ENCODE assay signal across 8 cellular contexts in genomic region chr4:173494013-173494970, GRCh38. TPM values are rescaled to one million over a fixed set of nuclear protein-coding genes. Genes with fewer than 3 reads are reported as not detected.
DNase-seq lines count a peak whose midpoint lies in the region; ATAC-seq and TF ChIP-seq lines count a peak whose summit lies in the region.

No MANE protein-coding gene starts in this region.

- peaks cover 21% of the 10 kb centered on the region for H3K27me3 ChIP-seq in CD4-positive, CD25-positive, alpha-beta regulatory T cell (ENCODE audit: control insufficient read depth, insufficient read depth, low read length)

- no peaks in the 10 kb centered on the region for H3K36me3 ChIP-seq in CD4-positive, CD25-positive, alpha-beta regulatory T cell (ENCODE audit: control insufficient read depth, insufficient read depth, low read length)

- ATAC-seq in CD4-positive, CD25-positive, alpha-beta regulatory T cell (ENCODE audit: low read depth in 2 of 2), result peak; percentile 63 to 73
- ATAC-seq in GM19035 (IDR thresholded peaks at IDR 0.05; ENCODE audit: unreplicated experiment) (peak; percentile 99), HG03159 (IDR thresholded peaks at IDR 0.05; ENCODE audit: unreplicated experiment) (peak; percentile 92)
- ATAC-seq in activated T-cell treated with anti-CD3 and anti-CD28 coated beads, Interleukin-2, amount 50 U/mL, for 72 hours (replicated peaks in 1 of 2), result peak; percentile 96 to 97

- peak overlapping the region; percentile 33 to 80 (median 78) for H3K4me3 Mint-ChIP-seq in CD4-positive, CD25-positive, alpha-beta regulatory T cell
- peak overlapping the region; percentile 82 to 92 for H3K4me3 Mint-ChIP-seq in activated T-cell treated with anti-CD3 and anti-CD28 coated beads, Interleukin-2, amount 50 U/mL, for 72 hours
- H3K4me3 Mint-ChIP-seq in neural crest cell (peak overlapping the region; percentile 86), type B pancreatic cell (peak overlapping the region; percentile 87)

- no peaks in the 10 kb centered on the region for H3K36me3 Mint-ChIP-seq in CD4-positive, CD25-positive, alpha-beta regulatory T cell
- no peaks in the 10 kb centered on the region for H3K36me3 Mint-ChIP-seq in activated T-cell treated with anti-CD3 and anti-CD28 coated beads, Interleukin-2, amount 50 U/mL, for 72 hours (ENCODE audit: insufficient read depth in 2 of 2)
- H3K36me3 Mint-ChIP-seq in neural crest cell (ENCODE audit: low read depth), result no peaks in the 10 kb centered on the region
- no peaks in the 10 kb centered on the region for H3K36me3 Mint-ChIP-seq in type B pancreatic cell

- H3K9me3 ChIP-seq in CD4-positive, CD25-positive, alpha-beta regulatory T cell (ENCODE audit: control insufficient read depth in 2 of 2, low read length in 2 of 2), result no peaks in the 10 kb centered on the region

- peaks cover 0 to 8% (median 3%) of the 10 kb centered on the region in 4 donors for H3K4me1 Mint-ChIP-seq in CD4-positive, CD25-positive, alpha-beta regulatory T cell
- H3K4me1 Mint-ChIP-seq in activated T-cell treated with anti-CD3 and anti-CD28 coated beads, Interleukin-2, amount 50 U/mL, for 72 hours (ENCODE audit: low read depth), result peaks cover 25% of the 10 kb centered on the region
- H3K4me1 Mint-ChIP-seq in neural crest cell, result peaks cover 9% of the 10 kb centered on the region
- peaks cover 5% of the 10 kb centered on the region for H3K4me1 Mint-ChIP-seq in type B pancreatic cell (ENCODE audit: unreplicated experiment)

- DNase-seq in CD4-positive, CD25-positive, alpha-beta regulatory T cell, result peak in 2 of 3 donors; percentile 34 to 81
- DNase-seq in NCI-H774 (lab: John Stamatoyannopoulos, UW), result peak; percentile 13
- peak; percentile 64 to 69 for DNase-seq in activated T-cell treated with anti-CD3 and anti-CD28 coated beads, Interleukin-2, amount 50 U/mL, for 72 hours
- DNase-seq in fibroblast of peridontal ligament (ENCODE audit: extremely low read depth), result peak; percentile 78
- no peak for DNase-seq in neural crest cell (ENCODE audit: low read depth, low spot score)
- no peak for DNase-seq in type B pancreatic cell (ENCODE audit: extremely low spot score, unreplicated experiment)

- peaks cover 28% of the 10 kb centered on the region for H3K27me3 Mint-ChIP-seq in CD4-positive, CD25-positive, alpha-beta regulatory T cell
- peaks cover 42% of the 10 kb centered on the region for H3K27me3 Mint-ChIP-seq in activated T-cell treated with anti-CD3 and anti-CD28 coated beads, Interleukin-2, amount 50 U/mL, for 72 hours (ENCODE audit: low read depth)
- H3K27me3 Mint-ChIP-seq in neural crest cell (ENCODE audit: low read depth) (peaks cover 71% of the 10 kb centered on the region), type B pancreatic cell (peaks cover 44% of the 10 kb centered on the region)

- H3K4me1 ChIP-seq in CD4-positive, CD25-positive, alpha-beta regulatory T cell (ENCODE audit: control insufficient read depth, insufficient read depth, low read length, poor library complexity, severe bottlenecking), result peaks cover 8% of the 10 kb centered on the region

- TF ChIP-seq CTCF in neural crest cell (conservative IDR thresholded peaks at IDR 0.05) (peak; percentile 81), type B pancreatic cell (conservative IDR thresholded peaks at IDR 0.05) (peak; percentile 82)

- H3K27ac Mint-ChIP-seq in CD4-positive, CD25-positive, alpha-beta regulatory T cell, result peak overlapping the region in 1 of 3 donors; percentile 56
- H3K27ac Mint-ChIP-seq in activated T-cell treated with anti-CD3 and anti-CD28 coated beads, Interleukin-2, amount 50 U/mL, for 72 hours, result no peak overlapping the region
- H3K27ac Mint-ChIP-seq in neural crest cell (ENCODE audit: unreplicated experiment) (no peak overlapping the region), type B pancreatic cell (peak overlapping the region; percentile 10)

- H3K27ac ChIP-seq in CD4-positive, CD25-positive, alpha-beta regulatory T cell (ENCODE audit: insufficient read depth, low read length, poor library complexity, severe bottlenecking), result no peak overlapping the region

- H3K9me3 Mint-ChIP-seq in CD4-positive, CD25-positive, alpha-beta regulatory T cell, result peaks cover 0 to 2% (median 0%) of the 10 kb centered on the region in 7 donors
- H3K9me3 Mint-ChIP-seq in activated T-cell treated with anti-CD3 and anti-CD28 coated beads, Interleukin-2, amount 50 U/mL, for 72 hours, result no peaks in the 10 kb centered on the region
- H3K9me3 Mint-ChIP-seq in neural crest cell (no peaks in the 10 kb centered on the region), type B pancreatic cell (no peaks in the 10 kb centered on the region)

- peak overlapping the region; percentile 43 for H3K4me3 ChIP-seq in CD4-positive, CD25-positive, alpha-beta regulatory T cell (ENCODE audit: low read depth, low read length)

RNA-seq across cellular contexts. Expression of gene HAND2, which starts 35.7 kb away (rescaled TPM):
- total RNA-seq in CD4-positive, CD25-positive, alpha-beta regulatory T cell, result not detected
- not detected for polyA plus RNA-seq in CD4-positive, CD25-positive, alpha-beta regulatory T cell
- total RNA-seq in activated T-cell treated with anti-CD3 and anti-CD28 coated beads, Interleukin-2, amount 50 U/mL, for 72 hours, result not detected
- total RNA-seq in neural crest cell (not detected in 2 replicates), type B pancreatic cell (ENCODE audit: low replicate concordance) (8.3 and 40.3 TPM in 2 replicates)

Comparison
In these comparisons a context has a peak if more than half of its experiments do, and no peak if none do; other contexts are left out.
1. DNase-seq: peak in CD4-positive, CD25-positive, alpha-beta regulatory T cell (2 of 3), NCI-H774 (single experiment), activated T-cell treated with anti-CD3 and anti-CD28 coated beads, Interleukin-2, amount 50 U/mL, for 72 hours (2 of 2) and fibroblast of peridontal ligament (single experiment); none in neural crest cell (single experiment) and type B pancreatic cell (single experiment).
2. Peak in every context shown above with its lines, with median percentiles within 50 percentile points of each other: ATAC-seq and H3K4me3 Mint-ChIP-seq.